35 cellular contexts compared by ENCODE assay signal in genomic region chr15:53171571-53171970, GRCh38.
"Had no signal": no experiment of that assay in that cellular context is flagged by ENCODE, and none has a peak within 500 bp of the region (broad histone marks: within the 10 kb centered on the region; RNA-seq: fewer than 3 reads in every experiment).

No MANE protein-coding gene starts in this region.

- H3K36me3 ChIP-seq: MG63 had no signal

- H3K4me2 ChIP-seq: KMS-11 had no signal

- H3K9me3 ChIP-seq: MG63 had no signal

- DNase-seq: Karpas-422, Kasumi-1, KG1, MG63, MM.1S, MV-4-11, NCI-H1048, NCI-H1092, NCI-H1092 treated with DMSO at 0.1 percent for 48 hours, NCI-H1105, NCI-H1105 treated with DMSO at 0.1 percent for 48 hours, NCI-H1417, NCI-H1417 treated with DMSO at 0.1 percent for 48 hours, NCI-H1436, NCI-H1436 treated with DMSO at 0.1 percent for 48 hours, NCI-H146, NCI-H1694, NCI-H1694 treated with DMSO at 0.1 percent for 48 hours, NCI-H187, NCI-H187 treated with DMSO at 0.1 percent for 48 hours, NCI-H1930, NCI-H2029, NCI-H2029 treated with DMSO at 0.1 percent for 48 hours, NCI-H2081, NCI-H2081 treated with DMSO at 0.1 percent for 48 hours, NCI-H2107, NCI-H2171, NCI-H2171 treated with DMSO at 0.1 percent for 48 hours, NCI-H2227 treated with DMSO at 0.1 percent for 48 hours, NCI-H226, NCI-H345, NCI-H446, NCI-H446 treated with DMSO at 0.1 percent for 48 hours, NCI-H510A had no signal

- H3K4me3 ChIP-seq: MG63 had no signal

- H3K9ac ChIP-seq: KMS-11 had no signal

- H3K27ac ChIP-seq: KMS-11 had no signal
